Comparison of ENCODE assay signal across 11 cellular contexts in the genomic region with DNA sequence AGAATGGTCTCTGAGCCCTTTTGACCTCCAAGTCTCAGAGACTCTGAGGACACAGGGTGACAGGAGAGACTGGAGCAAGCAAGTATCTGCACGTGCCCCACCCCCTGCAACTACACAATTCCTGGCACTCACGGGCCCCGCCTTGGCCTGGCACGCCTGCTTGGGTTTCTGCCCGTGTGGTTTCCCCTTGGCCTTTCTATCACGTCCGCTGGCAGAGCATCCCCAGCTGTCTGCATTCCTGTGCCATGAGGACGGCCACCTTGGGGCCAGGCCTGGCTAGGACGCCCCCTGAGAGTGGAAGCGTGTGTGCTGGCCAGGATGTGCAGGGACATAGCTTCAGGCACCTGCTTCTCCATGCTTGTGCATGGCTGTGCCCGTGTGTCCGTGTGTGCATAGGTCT. TPM values are rescaled to one million over a fixed set of nuclear protein-coding genes. Genes with fewer than 3 reads are reported as not detected.
A peak's percentile ranks its signal among the peaks of the same experiment; 100 is the strongest.
DNase-seq lines count a peak whose midpoint lies in the region; ATAC-seq and TF ChIP-seq lines count a peak whose summit lies in the region.
"Had no signal": no experiment of that assay in that cellular context is flagged by ENCODE, and none has a peak within 500 bp of the region (broad histone marks: within the 10 kb centered on the region; RNA-seq: fewer than 3 reads in every experiment).

No MANE protein-coding gene starts in this region.

- in situ Hi-C loops in GM23248 (cut with MboI) = no loop called here

- peaks cover 3% of the 10 kb centered on the region; the same call in 1 of the 2 replicates for H3F3A ChIP-seq in GM23248 (ENCODE audit: insufficient read depth)

- no peaks in the 10 kb centered on the region for H3K9me3 ChIP-seq in GM23248 (ENCODE audit: low read depth)
- no peaks in the 10 kb centered on the region for H3K9me3 ChIP-seq in heart right ventricle
- H3K9me3 ChIP-seq in skeletal muscle tissue (ENCODE audit: control insufficient read depth in 3 of 3, low read length in 3 of 3) = no peaks in the 10 kb centered on the region

- no peaks in the 10 kb centered on the region for H3K9me2 ChIP-seq in GM23248 (ENCODE audit: insufficient read depth)

- H3K27ac ChIP-seq in GM23248 (no peak overlapping the region), heart right ventricle (peak overlapping the region in 9 of 10 donors; percentile 43 to 97 (median 93)), skeletal muscle tissue (ENCODE audit: low read depth, low read length) (peak overlapping the region; percentile 67)

- intact Hi-C loops in heart right ventricle (cut with DNase I) = loop anchor here in 1 of 10 donors (10.0 kb wide), 1 partner anchor 64 kb away; no protein-coding TSS in a partner anchor

- H3K9ac ChIP-seq in GM23248 = no peak overlapping the region
- peak overlapping the region in 2 of 3 donors; percentile 43 to 62 for H3K9ac ChIP-seq in skeletal muscle tissue (ENCODE audit: low read depth in 1 of 3, low read length in 3 of 3)

- H3K36me3 ChIP-seq in GM23248 (ENCODE audit: low read depth) (no peaks in the 10 kb centered on the region), heart right ventricle (no peaks in the 10 kb centered on the region), skeletal muscle tissue (ENCODE audit: control insufficient read depth in 3 of 3, insufficient read depth in 3 of 3, low read length in 3 of 3) (no peaks in the 10 kb centered on the region)

- H3K79me2 ChIP-seq in GM23248 (ENCODE audit: insufficient read depth) = no peaks in the 10 kb centered on the region

- H4K20me1 ChIP-seq in GM23248 (ENCODE audit: insufficient read depth) = no peaks in the 10 kb centered on the region

- peak in 1 of 9 donors; percentile 5 for TF ChIP-seq CTCF in heart right ventricle (IDR thresholded peaks at IDR 0.05)

- H2AFZ ChIP-seq in GM23248 = no peak overlapping the region

- no peak overlapping the region for H3K4me3 ChIP-seq in GM23248
- no peak overlapping the region for H3K4me3 ChIP-seq in heart right ventricle
- peak overlapping the region in 2 of 3 donors; percentile 7 to 13 for H3K4me3 ChIP-seq in skeletal muscle tissue (ENCODE audit: low read length in 3 of 3)

- no peak overlapping the region for H3K4me2 ChIP-seq in GM23248 (ENCODE audit: unreplicated experiment)

- DNase-seq in GM23248 (peak; percentile 72), SW480 (ENCODE audit: low spot score) (peak; percentile 91), heart right ventricle (peak; percentile 74 to 77), NAMALWA (ENCODE audit: low spot score) (no peak)
- DNase-seq: activated CD4-positive, alpha-beta T cell treated with anti-CD3 and anti-CD28 coated beads for 1 hour; GDM1; stimulated activated CD4-positive, alpha-beta T cell treated with anti-CD3 and anti-CD28 coated beads, Interleukin-15, amount 100 ng/mL, for 24 hours had no signal

- H3K27me3 ChIP-seq in GM23248 (replicated peaks; ENCODE audit: insufficient read depth) (no peaks in the 10 kb centered on the region), heart right ventricle (peaks cover 0 to 17% (median 0%) of the 10 kb centered on the region in 7 donors), skeletal muscle tissue (ENCODE audit: control insufficient read depth in 3 of 3, insufficient read depth in 3 of 3, low read length in 3 of 3) (no peaks in the 10 kb centered on the region)

- peaks cover 19% of the 10 kb centered on the region; the same call in 1 of the 2 replicates for H3K4me1 ChIP-seq in GM23248 (ENCODE audit: insufficient read depth)
- H3K4me1 ChIP-seq in heart right ventricle = peaks cover 17 to 77% (median 50%) of the 10 kb centered on the region in 9 donors
- peaks cover 57 to 83% (median 76%) of the 10 kb centered on the region in 3 donors for H3K4me1 ChIP-seq in skeletal muscle tissue (ENCODE audit: control insufficient read depth in 3 of 3, insufficient read depth in 3 of 3, low read length in 3 of 3)

- WGBS in GM23248 (ENCODE audit: low coverage in 1 of 2, low lambda C conversion rate in 2 of 2, missing lambda C conversion rate in 2 of 2), 2 experiments = 29 to 34% methylated on average over 12 of the region's 12 CpGs
- WGBS in heart right ventricle, 2 donors = 39 to 47% methylated on average over 12 of the region's 12 CpGs

- ATAC-seq in heart right ventricle = peak; percentile 18 to 63 (median 49)
- no peak for ATAC-seq in HG03108 (IDR thresholded peaks at IDR 0.05; ENCODE audit: unreplicated experiment)
- no peak for ATAC-seq in HG02623 (IDR thresholded peaks at IDR 0.05; ENCODE audit: unreplicated experiment)
- no peak for ATAC-seq in GM18517 (IDR thresholded peaks at IDR 0.05; ENCODE audit: unreplicated experiment)

RNA-seq across cellular contexts. Expression of a gene that starts 14.3 kb away (rescaled TPM):
- total RNA-seq in GM23248 (2014; rRNA removed; shearing (Covaris generic)) = not detected in 2 replicates
- polyA plus RNA-seq in GM23248 (2016; fragmentation: Nextera tagmentation; extraction: Ambion mirVana) (not detected in 2 replicates), heart right ventricle (1 to 10 TPM in 1 of 2 donors, not detected in 1; 2.0 TPM)
- total RNA-seq in heart right ventricle (1 to 10 TPM in 3 of 10 donors, under 1 TPM in 3, not detected in 4; 0.30 to 8.5 (median 0.96) TPM), skeletal muscle tissue (not detected)

Comparison
In these comparisons a context has a peak if more than half of its experiments do, and no peak if none do; other contexts are left out.
1. H3K4me3 ChIP-seq: peak in skeletal muscle tissue (2 of 3); none in GM23248 (single experiment) and heart right ventricle (0 of 10).
2. ATAC-seq: peak in heart right ventricle (8 of 8); none in HG03108 (single experiment), HG02623 (single experiment) and GM18517 (single experiment).